33 cellular contexts compared by ENCODE assay signal in genomic region chr4:74085669-74086068, GRCh38. TPM values are rescaled to one million over a fixed set of nuclear protein-coding genes. Genes with fewer than 3 reads are reported as not detected.
"Had no signal": no experiment of that assay in that cellular context is flagged by ENCODE, and none has a peak within 500 bp of the region (broad histone marks: within the 10 kb centered on the region; RNA-seq: fewer than 3 reads in every experiment).

No MANE protein-coding gene starts in this region.

- H3K36me3 ChIP-seq: ascending aorta, cardiac muscle cell, colonic mucosa, gastroesophageal sphincter, left lung, lower lobe of right lung, pancreas, prostate gland, right atrium auricular region, thyroid gland, upper lobe of right lung, WERI-Rb-1 had no signal

- DNase-seq: activated CD4-positive, alpha-beta T cell treated with anti-CD3 and anti-CD28 coated beads for 48 hours; activated CD4-positive, alpha-beta T cell treated with anti-CD3 and anti-CD28 coated beads, Interleukin-2, amount 50 U/mL, for 48 hours; activated CD8-positive, alpha-beta memory T cell treated with anti-CD3 and anti-CD28 coated beads for 24 hours; activated effector memory CD4-positive, alpha-beta T cell treated with Interleukin-2 at 50 U/mL for 16 hours; activated naive CD4-positive, alpha-beta T cell treated with anti-CD3 and anti-CD28 coated beads, Interleukin-2, amount 10 ng/mL, durations not matched to agents 7 days and 5 days; activated naive CD8-positive, alpha-beta T cell treated with anti-CD3 and anti-CD28 coated beads, Interleukin-2, amount 10 ng/mL, durations not matched to agents 7 days and 5 days; cerebellar nuclear complex; colonic mucosa; effector memory CD4-positive, alpha-beta T cell; erythroblast; head of caudate nucleus; hippocampal formation; left lung; lower lobe of right lung; mesenchymal stem cell; naive thymus-derived CD8-positive, alpha-beta T cell; nucleus accumbens; pancreas; stimulated activated CD4-positive, alpha-beta T cell treated with anti-CD3 and anti-CD28 coated beads, Interleukin-1b, Interleukin-23, amount 100 ng/mL, for 48 hours; stimulated activated CD4-positive, alpha-beta T cell treated with anti-CD3 and anti-CD28 coated beads, Interleukin-4, amount 100 ng/mL, for 4 hours; stimulated activated CD8-positive, alpha-beta memory T cell treated with anti-CD3 and anti-CD28 coated beads, Interleukin-4, amount 100 ng/mL, for 48 hours; stimulated activated naive CD8-positive, alpha-beta T cell treated with anti-CD3 and anti-CD28 coated beads, Interleukin-15, amount 100 ng/mL, for 72 hours; thyroid gland; upper lobe of right lung; WERI-Rb-1 had no signal

- H3K4me3 ChIP-seq: ascending aorta, cardiac muscle cell, colonic mucosa, gastroesophageal sphincter, left lung, lower lobe of right lung, pancreas, prostate gland, right atrium auricular region, smooth muscle cell, thyroid gland, upper lobe of right lung had no signal

- H3K27ac ChIP-seq: ascending aorta, cardiac muscle cell, colonic mucosa, gastroesophageal sphincter, left lung, lower lobe of right lung, pancreas, prostate gland, right atrium auricular region, thyroid gland, upper lobe of right lung, WERI-Rb-1 had no signal

- H3K27me3 ChIP-seq: ascending aorta, cardiac muscle cell, colonic mucosa, gastroesophageal sphincter, left lung, pancreas, right atrium auricular region, thyroid gland, upper lobe of right lung had no signal

- ATAC-seq: activated CD4-positive, CD25-positive, alpha-beta regulatory T cell treated with anti-CD3 and anti-CD28 coated beads, Interleukin-2, amount 50 U/mL, for 24 hours; gastroesophageal sphincter; left lung; naive thymus-derived CD8-positive, alpha-beta T cell; pancreas; stimulated activated memory B cell treated with anti-CD40 and anti-IgM and Interleukin-4, amounts not matched to agents 10 μg/mL and 1 μg/mL and 100 μg/mL, for 72 hours; stimulated activated naive CD8-positive, alpha-beta T cell treated with anti-CD3 and anti-CD28 coated beads, Interleukin-15, amount 100 ng/mL, for 72 hours had no signal

- H3K4me1 ChIP-seq: ascending aorta, gastroesophageal sphincter, lower lobe of right lung, pancreas, prostate gland, right atrium auricular region, thyroid gland, upper lobe of right lung had no signal

- H3K9me3 ChIP-seq: ascending aorta, colonic mucosa, gastroesophageal sphincter, left lung, lower lobe of right lung, pancreas, prostate gland, right atrium auricular region, thyroid gland, upper lobe of right lung had no signal

RNA-seq across cellular contexts. Expression of gene CXCL2, which starts 13.3 kb away (rescaled TPM):
- total RNA-seq: cardiac muscle cell; naive thymus-derived CD8-positive, alpha-beta T cell had no signal

RNA-seq across cellular contexts. Expression of gene CXCL3, which starts 47.2 kb away (rescaled TPM):
- total RNA-seq: ascending aorta; cardiac muscle cell; naive thymus-derived CD8-positive, alpha-beta T cell had no signal
